In the genomic region with DNA sequence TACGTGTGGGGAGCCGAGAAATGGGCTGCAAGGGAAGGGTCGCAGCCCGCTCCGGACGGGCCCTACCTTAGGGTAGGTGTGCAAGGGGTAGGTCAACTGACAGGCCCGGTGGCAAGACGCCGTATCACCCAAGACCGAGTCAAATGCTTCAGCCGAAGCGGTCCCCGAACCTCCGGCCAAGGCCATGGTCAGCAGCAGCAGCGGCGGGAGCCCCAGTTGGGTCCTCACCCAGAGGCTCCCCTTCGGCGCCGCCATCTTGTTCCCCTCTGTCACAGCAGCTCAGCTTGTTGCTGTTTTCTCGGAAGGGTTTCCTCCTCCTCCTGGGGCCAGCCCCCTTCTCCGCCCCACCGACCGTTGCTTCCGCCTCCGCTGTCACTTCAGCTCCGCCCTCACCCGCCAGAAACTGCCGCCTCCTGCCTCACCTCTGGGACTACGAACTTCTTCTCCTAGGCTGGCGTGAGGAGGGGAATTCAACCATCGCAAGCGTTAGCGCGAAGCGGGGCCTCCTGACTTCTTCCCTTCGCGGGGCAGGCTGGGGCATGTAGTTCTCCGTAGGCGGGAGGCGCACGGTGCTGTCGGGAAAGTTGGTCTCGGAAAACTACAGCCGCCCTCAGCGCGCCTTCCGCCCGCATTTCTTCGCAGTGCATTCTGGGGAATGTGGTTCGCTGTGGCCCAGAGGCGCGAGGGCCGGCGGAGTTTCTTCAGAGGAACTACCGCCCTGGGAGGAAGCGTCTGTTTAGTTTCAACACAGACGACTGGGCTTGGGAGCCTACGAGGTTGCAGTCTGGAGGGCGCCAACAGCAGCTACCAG, we compare ENCODE assay signal across 8 cellular contexts. TPM values are rescaled to one million over a fixed set of nuclear protein-coding genes. Genes with fewer than 3 reads are reported as not detected.
DNase-seq lines count a peak whose midpoint lies in the region; ATAC-seq and TF ChIP-seq lines count a peak whose summit lies in the region.

A gene (plus strand): TSS at position 675 of the 811 bp plus-strand sequence. CDS start 815 bp downstream, outside the sequence.
A gene with protein sequence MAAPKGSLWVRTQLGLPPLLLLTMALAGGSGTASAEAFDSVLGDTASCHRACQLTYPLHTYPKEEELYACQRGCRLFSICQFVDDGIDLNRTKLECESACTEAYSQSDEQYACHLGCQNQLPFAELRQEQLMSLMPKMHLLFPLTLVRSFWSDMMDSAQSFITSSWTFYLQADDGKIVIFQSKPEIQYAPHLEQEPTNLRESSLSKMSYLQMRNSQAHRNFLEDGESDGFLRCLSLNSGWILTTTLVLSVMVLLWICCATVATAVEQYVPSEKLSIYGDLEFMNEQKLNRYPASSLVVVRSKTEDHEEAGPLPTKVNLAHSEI (minus strand): TSS at position 271 of the 811 bp plus-strand sequence. CDS start 16 bp downstream, at position 255.

- H3K27ac ChIP-seq in angular gyrus (ENCODE audit: low read depth, low read length): peak within 1 kb of the TSS; percentile 85
- H3K27ac ChIP-seq in right atrium auricular region: peak within 1 kb of the TSS; percentile 92 to 93
- peak within 1 kb of the TSS; percentile 91 for H3K27ac ChIP-seq in vagina

- peak; percentile 86 to 96 for DNase-seq in NCI-H187 (lab: John Stamatoyannopoulos, UW)
- DNase-seq in T-helper 2 cell: peak; percentile 86 to 100 (median 96)
- peak; percentile 98 for DNase-seq in right atrium auricular region (ENCODE audit: low spot score)
- peak; percentile 97 for DNase-seq in pulmonary artery endothelial cell (ENCODE audit: low read depth, low spot score)
- peak; percentile 99 for DNase-seq in vagina (ENCODE audit: extremely low spot score in 2 of 2)

- intact Hi-C loops in vagina (cut with DNase I): loop anchor here (5.0 kb wide), 1 partner anchor 106 kb away; a partner anchor contains a TSS

- H3K36me3 ChIP-seq in right atrium auricular region (no peaks in the 10 kb centered on the region), vagina (no peaks in the 10 kb centered on the region)

- H3K27me3 ChIP-seq in right atrium auricular region (no peaks in the 10 kb centered on the region), vagina (no peaks in the 10 kb centered on the region)

- peaks cover 0 to 50% of the 10 kb centered on the region in 2 donors for H3K4me1 ChIP-seq in right atrium auricular region
- H3K4me1 ChIP-seq in vagina: peaks cover 50% of the 10 kb centered on the region

- H3K4me3 ChIP-seq in right atrium auricular region: peak within 1 kb of the TSS; percentile 85 to 90
- H3K4me3 ChIP-seq in vagina: peak within 1 kb of the TSS; percentile 92 to 100

- no peak for TF ChIP-seq CTCF in right atrium auricular region (IDR thresholded peaks at IDR 0.05)
- TF ChIP-seq CTCF in vagina (IDR thresholded peaks at IDR 0.05): peak in 1 of 3 experiments; percentile 15

- peak; percentile 49 to 68 for TF ChIP-seq POLR2A in vagina (IDR thresholded peaks at IDR 0.05)

- peak; percentile 86 for ATAC-seq in GM18499 (IDR thresholded peaks at IDR 0.05; ENCODE audit: insufficient read depth, unreplicated experiment)
- peak; percentile 89 for ATAC-seq in HG02938 (IDR thresholded peaks at IDR 0.05; ENCODE audit: unreplicated experiment)

- H3K9me3 ChIP-seq in right atrium auricular region: no peaks in the 10 kb centered on the region
- no peaks in the 10 kb centered on the region for H3K9me3 ChIP-seq in vagina

RNA-seq across cellular contexts. Expression of the first gene that starts in this region (rescaled TPM):
- 1 to 10 TPM; 3.3 to 5.6 TPM for total RNA-seq in right atrium auricular region
- 2.6 and 3.7 TPM in 2 replicates for total RNA-seq in pulmonary artery endothelial cell
- total RNA-seq in vagina: 4.7 TPM

RNA-seq across cellular contexts. Expression of the second gene that starts in this region (rescaled TPM):
- 100 to 1,000 TPM; 277 to 390 TPM for total RNA-seq in right atrium auricular region
- 246 and 255 TPM in 2 replicates for total RNA-seq in pulmonary artery endothelial cell
- total RNA-seq in vagina: 113 TPM

Comparison
In these comparisons a context has a peak if more than half of its experiments do, and no peak if none do; other contexts are left out.
1. Peak in every context shown above with its lines: DNase-seq, ATAC-seq, H3K4me3 ChIP-seq and H3K27ac ChIP-seq.